27 cellular contexts compared by ENCODE assay signal in the genomic region with DNA sequence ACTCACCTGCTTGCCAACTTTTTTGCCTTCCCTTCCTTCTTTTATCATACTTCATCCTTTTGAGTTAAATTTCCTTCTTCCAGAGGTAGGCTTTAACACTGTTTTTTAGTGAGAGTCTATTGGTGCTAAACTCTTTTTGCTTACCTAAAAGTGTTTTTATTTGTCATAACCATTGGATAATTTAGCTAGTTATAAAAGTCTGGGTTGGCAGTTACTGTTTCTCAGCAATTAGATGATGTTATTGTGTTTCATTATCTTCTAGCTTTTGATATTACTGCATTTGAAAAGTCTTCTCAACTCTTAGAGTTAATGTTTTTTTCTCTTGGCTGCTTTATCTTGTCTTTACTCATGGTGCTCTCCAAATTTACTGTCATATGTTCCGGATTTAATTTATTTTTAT.
"Had no signal": no experiment of that assay in that cellular context is flagged by ENCODE, and none has a peak within 500 bp of the region (broad histone marks: within the 10 kb centered on the region; RNA-seq: fewer than 3 reads in every experiment).

No MANE protein-coding gene starts in this region.

- H3K4me1 ChIP-seq: SJCRH30 had no signal

- H3K27ac Mint-ChIP-seq: activated naive CD4-positive, alpha-beta T cell treated with anti-CD3 and anti-CD28 coated beads, Interleukin-2, amount 10 ng/mL, durations not matched to agents 7 days and 5 days; activated naive CD8-positive, alpha-beta T cell; activated naive CD8-positive, alpha-beta T cell treated with anti-CD3 and anti-CD28 coated beads, Interleukin-2, amount 50 U/mL, for 24 hours; brain had no signal

- H3K9me3 ChIP-seq: SJCRH30 had no signal

- H3K4me3 ChIP-seq: SJCRH30, SK-N-MC had no signal

- DNase-seq: activated CD4-positive, alpha-beta T cell treated with anti-CD3 and anti-CD28 coated beads for 1 hour; activated CD4-positive, alpha-beta T cell treated with anti-CD3 and anti-CD28 coated beads, Interleukin-2, amount 10 ng/mL, durations not matched to agents 24 days and 14 days; activated CD4-positive, alpha-beta T cell treated with anti-CD3 and anti-CD28 coated beads, Interleukin-2, amount 50 U/mL, for 4 hours; activated CD4-positive, CD25-positive, alpha-beta regulatory T cell; activated CD8-positive, alpha-beta memory T cell treated with anti-CD3 and anti-CD28 coated beads, Interleukin-2, amount 50 U/mL, for 4 hours; activated effector memory CD4-positive, alpha-beta T cell treated with Interleukin-2 at 50 U/mL for 16 hours; activated naive CD4-positive, alpha-beta T cell treated with anti-CD3 and anti-CD28 coated beads, Interleukin-2, amount 10 ng/mL, durations not matched to agents 7 days and 5 days; activated naive CD8-positive, alpha-beta T cell treated with anti-CD3 and anti-CD28 coated beads, Interleukin-2, amount 50 U/mL, for 24 hours; activated T-cell treated with anti-CD3 and anti-CD28 coated beads for 4 hours; activated T-cell treated with anti-CD3 and anti-CD28 coated beads, Interleukin-2, amount 50 U/mL, for 48 hours; anterior cingulate cortex; caudate nucleus; cerebellar nuclear complex; NCI-H1048; NCI-H1436 treated with DMSO at 0.1 percent for 48 hours; NCI-H1694 treated with DMSO at 0.1 percent for 48 hours; NCI-H2029; NCI-H345; NCI-H524 treated with DMSO at 0.1 percent for 48 hours; SHP77; SJCRH30; T1000; WERI-Rb-1 had no signal

- ATAC-seq: activated naive CD8-positive, alpha-beta T cell treated with anti-CD3 and anti-CD28 coated beads, Interleukin-2, amount 50 U/mL, for 24 hours; Panc1 had no signal

- H3K4me3 Mint-ChIP-seq: activated CD4-positive, alpha-beta T cell treated with anti-CD3 and anti-CD28 coated beads, Interleukin-2, amount 10 ng/mL, durations not matched to agents 24 days and 14 days; activated naive CD4-positive, alpha-beta T cell treated with anti-CD3 and anti-CD28 coated beads, Interleukin-2, amount 10 ng/mL, durations not matched to agents 7 days and 5 days; activated naive CD8-positive, alpha-beta T cell; activated naive CD8-positive, alpha-beta T cell treated with anti-CD3 and anti-CD28 coated beads, Interleukin-2, amount 50 U/mL, for 24 hours; brain had no signal

- H3K36me3 ChIP-seq: SJCRH30 had no signal

- H3K27me3 ChIP-seq: SJCRH30 had no signal

- H3K27ac ChIP-seq: SJCRH30, SK-N-MC, WERI-Rb-1 had no signal

- H3K27me3 Mint-ChIP-seq: activated CD4-positive, alpha-beta T cell treated with anti-CD3 and anti-CD28 coated beads, Interleukin-2, amount 10 ng/mL, durations not matched to agents 24 days and 14 days; activated naive CD4-positive, alpha-beta T cell treated with anti-CD3 and anti-CD28 coated beads, Interleukin-2, amount 10 ng/mL, durations not matched to agents 7 days and 5 days; activated naive CD8-positive, alpha-beta T cell; activated naive CD8-positive, alpha-beta T cell treated with anti-CD3 and anti-CD28 coated beads, Interleukin-2, amount 50 U/mL, for 24 hours; brain had no signal
